Comparison of ENCODE assay signal across 8 cellular contexts in genomic region chr1:26161408-26162219, GRCh38. TPM values are rescaled to one million over a fixed set of nuclear protein-coding genes. Genes with fewer than 3 reads are reported as not detected.
A peak's percentile ranks its signal among the peaks of the same experiment; 100 is the strongest.
DNase-seq lines count a peak whose midpoint lies in the region; ATAC-seq and TF ChIP-seq lines count a peak whose summit lies in the region.

No MANE protein-coding gene starts in this region.

- DNase-seq in SIG-M5 treated with dmso at 0.1 percent for 504 hours (lab: John Stamatoyannopoulos, UW; ENCODE audit: unreplicated experiment) (peak; percentile 30), SIG-M5 (lab: John Stamatoyannopoulos, UW) (no peak), Peyer's patch (peak in 1 of 3 donors; percentile 65), anterior cingulate cortex (lab: John Stamatoyannopoulos, UW) (peak in 47 of 58 donors; percentile 12 to 76 (median 52)), right atrium auricular region (ENCODE audit: low spot score) (no peak), progenitor cell of endocrine pancreas (ENCODE audit: low spot score, unreplicated experiment) (peak; percentile 50)

- H3K27ac Mint-ChIP-seq in progenitor cell of endocrine pancreas: no peak overlapping the region

- H3K9me3 Mint-ChIP-seq in progenitor cell of endocrine pancreas (ENCODE audit: low read depth): no peaks in the 10 kb centered on the region

- no peak for TF ChIP-seq POLR2A in Peyer's patch (IDR thresholded peaks at IDR 0.05)

- peak overlapping the region; percentile 67 for H3K4me3 Mint-ChIP-seq in progenitor cell of endocrine pancreas (ENCODE audit: low read depth)

- H3K27me3 ChIP-seq in Peyer's patch (peaks cover 0 to 8% of the 10 kb centered on the region in 2 donors), right atrium auricular region (no peaks in the 10 kb centered on the region)

- TF ChIP-seq CTCF in Peyer's patch (IDR thresholded peaks at IDR 0.05) (peak in 2 of 6 experiments; percentile 14 to 37), right atrium auricular region (IDR thresholded peaks at IDR 0.05) (peak in 1 of 2 donors; percentile 41), progenitor cell of endocrine pancreas (IDR thresholded peaks at IDR 0.05; ENCODE audit: unreplicated experiment) (peak; percentile 46)

- H3K27ac ChIP-seq in Peyer's patch (no peak overlapping the region), right atrium auricular region (peak overlapping the region; percentile 86 to 95)

- H3K9me3 ChIP-seq in Peyer's patch (no peaks in the 10 kb centered on the region), right atrium auricular region (no peaks in the 10 kb centered on the region)

- no peak for ATAC-seq in GM21515 (IDR thresholded peaks at IDR 0.05; ENCODE audit: unreplicated experiment)
- no peak for ATAC-seq in HG02610 (IDR thresholded peaks at IDR 0.05; ENCODE audit: unreplicated experiment)

- H3K4me1 ChIP-seq in Peyer's patch (peaks cover 3 to 18% (median 10%) of the 10 kb centered on the region in 4 donors), right atrium auricular region (peaks cover 0 to 71% of the 10 kb centered on the region in 2 donors)

- no peaks in the 10 kb centered on the region for H3K36me3 ChIP-seq in Peyer's patch
- no peaks in the 10 kb centered on the region for H3K36me3 ChIP-seq in right atrium auricular region

- H3K4me3 ChIP-seq in Peyer's patch (peak overlapping the region; percentile 24 to 59 (median 52)), right atrium auricular region (peak overlapping the region; percentile 41 to 57)

- peaks cover 28% of the 10 kb centered on the region for H3K27me3 Mint-ChIP-seq in progenitor cell of endocrine pancreas

- H3K36me3 Mint-ChIP-seq in progenitor cell of endocrine pancreas (ENCODE audit: insufficient read depth): no peaks in the 10 kb centered on the region

- peaks cover 17% of the 10 kb centered on the region for H3K4me1 Mint-ChIP-seq in progenitor cell of endocrine pancreas (ENCODE audit: low read depth)

RNA-seq across cellular contexts. Expression of gene FAM110D, which starts 2.7 kb away (rescaled TPM):
- 1 to 10 TPM in 3 of 4 donors, not detected in 1; 1.3 to 6.6 (median 1.3) TPM for total RNA-seq in Peyer's patch
- 1 to 10 TPM; 3.8 to 4.3 TPM for total RNA-seq in right atrium auricular region
- total RNA-seq in progenitor cell of endocrine pancreas: 0.33 and 0.36 TPM in 2 replicates

RNA-seq across cellular contexts. Expression of gene C1orf232, which starts 7.1 kb away (rescaled TPM):
- total RNA-seq in Peyer's patch (not detected), right atrium auricular region (not detected), progenitor cell of endocrine pancreas (not detected in 2 replicates)

RNA-seq across cellular contexts. Expression of gene ZNF593, which starts 8.1 kb away (rescaled TPM):
- 10 to 100 TPM; 11.7 to 19.5 (median 15.5) TPM for total RNA-seq in Peyer's patch
- total RNA-seq in right atrium auricular region: 10 to 100 TPM; 12.8 to 30.5 TPM
- total RNA-seq in progenitor cell of endocrine pancreas: 28.9 and 32.1 TPM in 2 replicates

RNA-seq across cellular contexts. Expression of gene ZNF593OS, which starts 10.0 kb away (rescaled TPM):
- total RNA-seq in Peyer's patch: not detected
- not detected for total RNA-seq in right atrium auricular region
- total RNA-seq in progenitor cell of endocrine pancreas: not detected in 2 replicates

RNA-seq across cellular contexts. Expression of gene CNKSR1, which starts 15.7 kb away (rescaled TPM):
- total RNA-seq in Peyer's patch (100 to 1,000 TPM in 2 of 4 donors, 10 to 100 TPM in 2; 28.9 to 160 (median 105) TPM), right atrium auricular region (1 to 10 TPM in 1 of 2 donors, under 1 TPM in 1; 0.52 to 1.3 TPM), progenitor cell of endocrine pancreas (52.0 and 52.1 TPM in 2 replicates)

Comparison
In these comparisons a context has a peak if more than half of its experiments do, and no peak if none do; other contexts are left out.
1. DNase-seq: peak in SIG-M5 treated with dmso at 0.1 percent for 504 hours (single experiment), anterior cingulate cortex (47 of 58) and progenitor cell of endocrine pancreas (single experiment); none in SIG-M5 (single experiment) and right atrium auricular region (single experiment).
2. H3K27ac ChIP-seq: peak in right atrium auricular region (2 of 2); none in Peyer's patch (0 of 4).